17 cellular contexts compared by ENCODE assay signal in genomic region chr15:69543681-69544080, GRCh38.
DNase-seq lines count a peak whose midpoint lies in the region; ATAC-seq and TF ChIP-seq lines count a peak whose summit lies in the region.
"Had no signal": no experiment of that assay in that cellular context is flagged by ENCODE, and none has a peak within 500 bp of the region (broad histone marks: within the 10 kb centered on the region; RNA-seq: fewer than 3 reads in every experiment).

No MANE protein-coding gene starts in this region.

- H3K27me3 ChIP-seq in SK-N-SH (ENCODE audit: insufficient read depth) (peaks cover 15% of the 10 kb centered on the region; the same call in 1 of the 2 replicates), neural progenitor cell (no peaks in the 10 kb centered on the region), uterus (no peaks in the 10 kb centered on the region)
- H3K27me3 ChIP-seq: BLaER1 had no signal

- CTCF ChIA-PET in SK-N-SH (lab: Yijun Ruan, JAX): interaction anchor here (1.3 kb wide), 1 partner anchor 553 kb away, joined by 3 read pairs; no protein-coding TSS in a partner anchor

- TF ChIP-seq POLR2A in uterus (IDR thresholded peaks at IDR 0.05): no peak

- H3K9me3 ChIP-seq in SK-N-SH: no peaks in the 10 kb centered on the region
- H3K9me3 ChIP-seq in neural progenitor cell (ENCODE audit: low read depth): no peaks in the 10 kb centered on the region
- H3K9me3 ChIP-seq in uterus: no peaks in the 10 kb centered on the region
- H3K9me3 ChIP-seq: BLaER1, HAP-1 had no signal

- peaks cover 2% of the 10 kb centered on the region for H3K36me3 Mint-ChIP-seq in neural progenitor cell
- H3K36me3 Mint-ChIP-seq: CD14-positive monocyte; CD4-positive, alpha-beta memory T cell had no signal

- POLR2A ChIA-PET in SK-N-SH (lab: Yijun Ruan, JAX): no interaction called here

- no peak overlapping the region for H3K27ac ChIP-seq in SK-N-SH (ENCODE audit: low read depth in 2 of 2, low read length in 1 of 2)
- no peak overlapping the region for H3K27ac ChIP-seq in neural progenitor cell
- no peak overlapping the region for H3K27ac ChIP-seq in uterus
- H3K27ac ChIP-seq: BLaER1 had no signal

- H2AFZ ChIP-seq in SK-N-SH (ENCODE audit: low read depth): no peak overlapping the region
- H2AFZ ChIP-seq in neural progenitor cell (replicated peaks): no peak overlapping the region

- H3K4me1 Mint-ChIP-seq in neural progenitor cell: peaks cover 21% of the 10 kb centered on the region
- H3K4me1 Mint-ChIP-seq: CD4-positive, alpha-beta memory T cell; IgD-negative memory B cell had no signal

- no peak overlapping the region for H3K9ac ChIP-seq in SK-N-SH
- no peak overlapping the region for H3K9ac ChIP-seq in neural progenitor cell
- H3K9ac ChIP-seq: BLaER1 had no signal

- intact Hi-C loops in uterus (cut with DNase I; ENCODE audit: low total_unique reads): no loop called here

- H4K20me1 ChIP-seq in SK-N-SH (ENCODE audit: insufficient read depth) (no peaks in the 10 kb centered on the region), neural progenitor cell (ENCODE audit: low read depth) (no peaks in the 10 kb centered on the region)
- H4K20me1 ChIP-seq: BLaER1 had no signal

- H3F3A ChIP-seq in SK-N-SH (replicated peaks; ENCODE audit: insufficient read depth) (no peaks in the 10 kb centered on the region), neural progenitor cell (ENCODE audit: low read depth) (no peaks in the 10 kb centered on the region)

- H3K79me2 ChIP-seq in SK-N-SH (ENCODE audit: insufficient read depth) (no peaks in the 10 kb centered on the region), neural progenitor cell (ENCODE audit: low read depth) (no peaks in the 10 kb centered on the region)

- H3K27me3 Mint-ChIP-seq in neural progenitor cell (ENCODE audit: insufficient read depth, low read depth): peaks cover 7% of the 10 kb centered on the region

- H3K4me1 ChIP-seq in SK-N-SH (ENCODE audit: control insufficient read depth in 1 of 2, insufficient read depth in 2 of 2, low read depth in 1 of 2, low read length in 1 of 2) (peaks cover 0 to 16% of the 10 kb centered on the region in 2 experiments; a peak in 1 of 4 replicates), neural progenitor cell (peaks cover 7% of the 10 kb centered on the region), uterus (no peaks in the 10 kb centered on the region)

- no peak for TF ChIP-seq EP300 in SK-N-SH (IDR thresholded peaks at IDR 0.05; ENCODE audit: borderline replicate concordance in 1 of 2, low read depth in 1 of 2, low read length in 1 of 2)

- H3K27ac Mint-ChIP-seq in neural progenitor cell: no peak overlapping the region
- H3K27ac Mint-ChIP-seq: CD14-positive monocyte, IgD-negative memory B cell had no signal

- ATAC-seq in SK-N-SH treated with all-trans-retinoic acid at 6 μM for 48 hours (no peak), HG03175 (IDR thresholded peaks at IDR 0.05; ENCODE audit: unreplicated experiment) (no peak), HG03378 (IDR thresholded peaks at IDR 0.05; ENCODE audit: unreplicated experiment) (no peak)
- ATAC-seq: HepG2 had no signal

- H3K4me3 ChIP-seq in SK-N-SH (ENCODE audit: low read depth in 2 of 2, low read length in 1 of 2) (no peak overlapping the region), neural progenitor cell (no peak overlapping the region), uterus (no peak overlapping the region)
- H3K4me3 ChIP-seq: BLaER1, HAP-1 had no signal

- TF ChIP-seq CTCF in SK-N-SH (IDR thresholded peaks at IDR 0.05) (no peak), neural progenitor cell (IDR thresholded peaks at IDR 0.05) (no peak), uterus (IDR thresholded peaks at IDR 0.05) (no peak)

- no peaks in the 10 kb centered on the region for H3K36me3 ChIP-seq in SK-N-SH (replicated peaks in 1 of 2; ENCODE audit: control insufficient read depth in 1 of 2, insufficient read depth in 2 of 2, low read length in 1 of 2)
- no peaks in the 10 kb centered on the region for H3K36me3 ChIP-seq in neural progenitor cell
- H3K36me3 ChIP-seq in uterus: no peaks in the 10 kb centered on the region
- H3K36me3 ChIP-seq: BLaER1, HAP-1 had no signal

- peaks cover 2% of the 10 kb centered on the region for H3K9me3 Mint-ChIP-seq in neural progenitor cell
- H3K9me3 Mint-ChIP-seq: CD4-positive, alpha-beta memory T cell; IgD-negative memory B cell had no signal

- H3K9me2 ChIP-seq in SK-N-SH: no peaks in the 10 kb centered on the region

- no peak for TF ChIP-seq RAD21 in SK-N-SH (IDR thresholded peaks at IDR 0.05; ENCODE audit: low read length)

- DNase-seq in SK-N-SH (no peak), NCI-H69 (lab: John Stamatoyannopoulos, UW) (peak; percentile 5), iPS-NIHi11 (ENCODE audit: low spot score) (peak; percentile 45), neural progenitor cell (ENCODE audit: low spot score) (peak; percentile 46), uterus (no peak)
- DNase-seq: 8988T; CD4-positive, alpha-beta memory T cell; DMS79 treated with DMSO at 0.1 percent for 48 hours; GF-D8 had no signal

- H3K4me2 ChIP-seq in SK-N-SH (no peak overlapping the region), neural progenitor cell (no peak overlapping the region)
- H3K4me2 ChIP-seq: BLaER1 had no signal

- H3K4me3 Mint-ChIP-seq in neural progenitor cell: no peak overlapping the region
- H3K4me3 Mint-ChIP-seq: CD14-positive monocyte; CD4-positive, alpha-beta memory T cell; IgD-negative memory B cell had no signal

TF ChIP-seq in SK-N-SH, 30 proteins besides CTCF, POLR2A, EP300 and RAD21:
- TF ChIP-seq FOXJ3 (CRISPR knock-in tag; IDR thresholded peaks at IDR 0.05) (no peak), SIN3A (IDR thresholded peaks at IDR 0.05; ENCODE audit: borderline replicate concordance, low read depth, low read length) (no peak), REST (IDR thresholded peaks at IDR 0.05; ENCODE audit: low read depth, low read length) (peak; percentile 44; the same call in 1 of the 2 replicates)

TF ChIP-seq in SK-N-SH treated with all-trans-retinoic acid at 6 μM for 48 hours, 23 proteins besides CTCF, POLR2A, EP300 and RAD21:
- TF ChIP-seq ZFP30 (CRISPR knock-in tag; IDR thresholded peaks at IDR 0.05): no peak
- no peak for TF ChIP-seq CSRNP3 (CRISPR knock-in tag; IDR thresholded peaks at IDR 0.05)
- no peak for TF ChIP-seq ZNF8 (CRISPR knock-in tag; IDR thresholded peaks at IDR 0.05)
- TF ChIP-seq ZFP3 (CRISPR knock-in tag; IDR thresholded peaks at IDR 0.05): no peak
- no peak for TF ChIP-seq GLIS3 (CRISPR knock-in tag; IDR thresholded peaks at IDR 0.05)
- TF ChIP-seq OSR1 (CRISPR knock-in tag; IDR thresholded peaks at IDR 0.05): no peak
- TF ChIP-seq ISL1 (CRISPR knock-in tag; IDR thresholded peaks at IDR 0.05): no peak
- TF ChIP-seq ZNF70 (CRISPR knock-in tag; IDR thresholded peaks at IDR 0.05): no peak
- TF ChIP-seq, protein P1, sequence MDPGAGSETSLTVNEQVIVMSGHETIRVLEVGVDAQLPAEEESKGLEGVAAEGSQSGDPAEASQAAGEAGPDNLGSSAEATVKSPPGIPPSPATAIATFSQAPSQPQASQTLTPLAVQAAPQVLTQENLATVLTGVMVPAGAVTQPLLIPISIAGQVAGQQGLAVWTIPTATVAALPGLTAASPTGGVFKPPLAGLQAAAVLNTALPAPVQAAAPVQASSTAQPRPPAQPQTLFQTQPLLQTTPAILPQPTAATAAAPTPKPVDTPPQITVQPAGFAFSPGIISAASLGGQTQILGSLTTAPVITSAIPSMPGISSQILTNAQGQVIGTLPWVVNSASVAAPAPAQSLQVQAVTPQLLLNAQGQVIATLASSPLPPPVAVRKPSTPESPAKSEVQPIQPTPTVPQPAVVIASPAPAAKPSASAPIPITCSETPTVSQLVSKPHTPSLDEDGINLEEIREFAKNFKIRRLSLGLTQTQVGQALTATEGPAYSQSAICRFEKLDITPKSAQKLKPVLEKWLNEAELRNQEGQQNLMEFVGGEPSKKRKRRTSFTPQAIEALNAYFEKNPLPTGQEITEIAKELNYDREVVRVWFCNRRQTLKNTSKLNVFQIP (CRISPR knock-in tag; IDR thresholded peaks at IDR 0.05; ENCODE audit: borderline replicate concordance, low read depth): no peak
- no peak for TF ChIP-seq ZC3H10 (CRISPR knock-in tag; IDR thresholded peaks at IDR 0.05)
- no peak for TF ChIP-seq RARB (CRISPR knock-in tag; IDR thresholded peaks at IDR 0.05)

Comparison
In these comparisons a context has a peak if more than half of its experiments do, and no peak if none do; other contexts are left out.
1. DNase-seq: peak in NCI-H69 (single experiment), iPS-NIHi11 (single experiment) and neural progenitor cell (single experiment); none in SK-N-SH (single experiment) and uterus (0 of 2).